In genomic region chr1:52542085-52542688, GRCh38 we compare ENCODE assay signal across 17 cellular contexts.
"Had no signal": no experiment of that assay in that cellular context is flagged by ENCODE, and none has a peak within 500 bp of the region (broad histone marks: within the 10 kb centered on the region; RNA-seq: fewer than 3 reads in every experiment).

No MANE protein-coding gene starts in this region.

- H3K9ac ChIP-seq: parathyroid adenoma had no signal

- H2AFZ ChIP-seq: parathyroid adenoma had no signal

- H3K4me1 ChIP-seq: adrenal gland, parathyroid adenoma, thyroid gland, uterus had no signal

- DNase-seq: activated CD4-positive, alpha-beta T cell treated with anti-CD3 and anti-CD28 coated beads for 36 hours; activated CD8-positive, alpha-beta memory T cell treated with anti-CD3 and anti-CD28 coated beads, Interleukin-2, amount 50 U/mL, for 4 hours; activated CD8-positive, alpha-beta T cell treated with anti-CD3 and anti-CD28 coated beads for 36 hours; activated naive CD4-positive, alpha-beta T cell treated with anti-CD3 and anti-CD28 coated beads for 36 hours; adrenal gland; effector memory CD8-positive, alpha-beta T cell; immature natural killer cell; left cardiac atrium; retina; T1000; thyroid gland; uterus; WERI-Rb-1 had no signal

- H3K9me3 ChIP-seq: thyroid gland had no signal

- H3K36me3 ChIP-seq: adrenal gland, thyroid gland, uterus had no signal

- H3K27ac ChIP-seq: adrenal gland, parathyroid adenoma, thyroid gland, uterus, WERI-Rb-1 had no signal

- H3K4me3 ChIP-seq: adrenal gland, lung, thyroid gland, uterus had no signal

- ATAC-seq: activated CD4-positive, alpha-beta T cell treated with anti-CD3 and anti-CD28 coated beads for 36 hours; activated CD8-positive, alpha-beta T cell treated with anti-CD3 and anti-CD28 coated beads for 36 hours; effector memory CD8-positive, alpha-beta T cell; esophagus mucosa; left cardiac atrium; naive thymus-derived CD4-positive, alpha-beta T cell had no signal

- H3K27me3 ChIP-seq: adrenal gland, thyroid gland, uterus had no signal
